ENCODE assay signal across 1 cellular context in the genomic region with DNA sequence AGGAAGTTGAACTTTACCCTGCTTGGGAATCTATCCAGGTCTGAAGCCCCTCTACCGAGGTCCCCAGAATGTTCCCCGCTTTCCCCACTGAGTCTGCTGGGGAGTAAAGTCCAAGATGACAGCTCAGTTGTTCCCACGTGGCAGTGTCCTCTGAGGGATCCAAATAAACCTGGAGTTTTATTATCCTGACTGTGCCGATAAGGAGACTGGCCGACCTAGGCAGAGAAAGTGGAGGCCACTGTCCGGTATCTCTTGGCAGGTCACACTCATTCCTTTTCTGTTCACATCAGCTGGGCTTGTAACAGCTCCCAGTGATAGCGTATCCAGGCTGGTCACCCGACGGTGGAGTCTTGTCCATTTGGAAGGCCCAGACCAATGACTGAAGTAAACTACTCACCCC.
TF ChIP-seq lines count a peak whose summit lies in the region.

No MANE protein-coding gene starts in this region.

TF ChIP-seq in H1, 55 proteins besides CTCF, POLR2A, EP300 and RAD21:
- TF ChIP-seq, protein P1, sequence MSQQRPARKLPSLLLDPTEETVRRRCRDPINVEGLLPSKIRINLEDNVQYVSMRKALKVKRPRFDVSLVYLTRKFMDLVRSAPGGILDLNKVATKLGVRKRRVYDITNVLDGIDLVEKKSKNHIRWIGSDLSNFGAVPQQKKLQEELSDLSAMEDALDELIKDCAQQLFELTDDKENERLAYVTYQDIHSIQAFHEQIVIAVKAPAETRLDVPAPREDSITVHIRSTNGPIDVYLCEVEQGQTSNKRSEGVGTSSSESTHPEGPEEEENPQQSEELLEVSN (IDR thresholded peaks at IDR 0.05), result no peak
- no peak for TF ChIP-seq BRCA1 (IDR thresholded peaks at IDR 0.05; ENCODE audit: low read depth, low read length)
- TF ChIP-seq EGR1 (IDR thresholded peaks at IDR 0.05; ENCODE audit: borderline replicate concordance, low read depth, low read length), result no peak
- TF ChIP-seq, protein P2, sequence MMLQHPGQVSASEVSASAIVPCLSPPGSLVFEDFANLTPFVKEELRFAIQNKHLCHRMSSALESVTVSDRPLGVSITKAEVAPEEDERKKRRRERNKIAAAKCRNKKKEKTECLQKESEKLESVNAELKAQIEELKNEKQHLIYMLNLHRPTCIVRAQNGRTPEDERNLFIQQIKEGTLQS (IDR thresholded peaks at IDR 0.05; ENCODE audit: insufficient read depth, low read depth, low read length), result no peak
- no peak for TF ChIP-seq NRF1 (IDR thresholded peaks at IDR 0.05; ENCODE audit: low read depth, low read length)
- no peak for TF ChIP-seq CHD1 (IDR thresholded peaks at IDR 0.05; ENCODE audit: low read depth, low read length)
